Comparison of ENCODE assay signal across 1 cellular context in genomic region chr13:99931462-99931861, GRCh38.
TF ChIP-seq lines count a peak whose summit lies in the region.

No MANE protein-coding gene starts in this region.

TF ChIP-seq in K562, 482 proteins besides CTCF, POLR2A, EP300 and RAD21 (continued from another document):
- no peak for TF ChIP-seq ZNF143 (CRISPR knock-in tag; IDR thresholded peaks at IDR 0.05)
